In the genomic region with DNA sequence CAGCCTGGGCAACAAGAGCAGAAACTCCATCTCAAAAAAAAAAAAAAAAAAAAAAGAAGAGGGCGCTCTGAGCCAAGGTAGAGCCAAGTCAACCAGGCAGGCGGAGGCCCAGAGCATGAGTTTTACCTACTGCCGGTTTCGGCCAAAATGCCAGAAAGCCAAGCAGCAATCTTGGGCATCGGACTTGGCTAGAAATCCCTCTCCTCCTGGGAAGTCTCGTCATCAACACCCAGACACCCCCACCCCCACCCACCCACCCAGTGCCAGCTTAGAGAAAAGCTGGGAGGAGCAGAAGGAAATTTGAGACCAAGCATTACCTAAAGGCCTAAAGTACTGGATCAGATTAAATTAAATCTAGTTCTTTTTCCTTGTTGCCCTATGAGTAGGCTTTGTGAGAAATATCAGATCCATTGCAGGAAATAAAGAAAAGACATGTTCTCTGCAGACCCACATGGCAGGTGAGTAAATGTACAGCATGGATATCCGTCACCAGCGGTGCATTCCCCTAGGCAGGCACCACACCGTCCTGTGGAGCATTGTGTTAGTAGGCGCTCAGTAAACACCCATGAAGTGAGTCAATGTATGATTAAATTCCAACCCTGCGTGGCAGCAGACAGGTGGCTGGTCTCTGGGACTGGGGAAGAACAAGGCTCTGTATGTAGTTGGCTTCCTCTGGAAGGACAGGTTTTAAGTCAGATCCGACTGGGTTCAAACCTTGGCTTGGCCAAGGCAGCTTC, we compare ENCODE assay signal across 15 cellular contexts. TPM values are rescaled to one million over a fixed set of nuclear protein-coding genes. Genes with fewer than 3 reads are reported as not detected.
DNase-seq lines count a peak whose midpoint lies in the region; ATAC-seq and TF ChIP-seq lines count a peak whose summit lies in the region.
"Had no signal": no experiment of that assay in that cellular context is flagged by ENCODE, and none has a peak within 500 bp of the region (broad histone marks: within the 10 kb centered on the region; RNA-seq: fewer than 3 reads in every experiment).

No MANE protein-coding gene starts in this region.

- H3K36me3 ChIP-seq in PC-3 (ENCODE audit: low read depth, low read length) (no peaks in the 10 kb centered on the region), esophagus (ENCODE audit: control insufficient read depth in 2 of 2, insufficient read depth in 2 of 2, low read length in 1 of 2) (no peaks in the 10 kb centered on the region), stomach (no peaks in the 10 kb centered on the region)

- H3K4me3 ChIP-seq in PC-3 (ENCODE audit: low read length) (no peak overlapping the region), esophagus (ENCODE audit: low read depth in 1 of 2, low read length in 2 of 2) (no peak overlapping the region), stomach (no peak overlapping the region)

- H3K9me3 ChIP-seq in PC-3 (ENCODE audit: low read length) (no peaks in the 10 kb centered on the region), esophagus (ENCODE audit: control insufficient read depth in 2 of 2, insufficient read depth in 1 of 2, low read depth in 1 of 2, low read length in 1 of 2) (peaks cover 0 to 3% of the 10 kb centered on the region in 2 donors), stomach (no peaks in the 10 kb centered on the region)

- H3F3A ChIP-seq in PC-3 (ENCODE audit: low read length, unreplicated experiment), result no peaks in the 10 kb centered on the region

- TF ChIP-seq CTCF in PC-3 (conservative IDR thresholded peaks at IDR 0.05; ENCODE audit: low read depth, low read length) (no peak), stomach (IDR thresholded peaks at IDR 0.05) (no peak)

- H3K4me2 ChIP-seq in PC-3 (ENCODE audit: low read length), result no peak overlapping the region

- H3K27me3 Mint-ChIP-seq in activated naive CD8-positive, alpha-beta T cell treated with anti-CD3 and anti-CD28 coated beads, Interleukin-2, amount 50 U/mL, for 24 hours, result peaks cover 1% of the 10 kb centered on the region

- no peaks in the 10 kb centered on the region for H3K36me3 Mint-ChIP-seq in activated naive CD8-positive, alpha-beta T cell treated with anti-CD3 and anti-CD28 coated beads, Interleukin-2, amount 50 U/mL, for 24 hours (ENCODE audit: low read depth)

- no peaks in the 10 kb centered on the region for H3K9me3 Mint-ChIP-seq in activated naive CD8-positive, alpha-beta T cell treated with anti-CD3 and anti-CD28 coated beads, Interleukin-2, amount 50 U/mL, for 24 hours

- H4K20me1 ChIP-seq in PC-3 (ENCODE audit: low read length), result no peaks in the 10 kb centered on the region

- POLR2A ChIA-PET in PC-3 (lab: Charles Lee; ENCODE audit: unreplicated experiment), result interaction anchor here (0.6 kb wide), 1 partner anchor 76 kb away, joined by 13 read pairs; no protein-coding TSS in a partner anchor

- peak overlapping the region; percentile 60 for H3K27ac ChIP-seq in PC-3 (ENCODE audit: low read length)
- H3K27ac ChIP-seq in esophagus (ENCODE audit: low read depth in 2 of 2, low read length in 1 of 2), result peak overlapping the region; percentile 15 to 55
- peak overlapping the region; percentile 61 to 83 (median 79) for H3K27ac ChIP-seq in stomach
- H3K27ac ChIP-seq: VCaP had no signal

- no peaks in the 10 kb centered on the region for H3K4me1 Mint-ChIP-seq in activated naive CD8-positive, alpha-beta T cell treated with anti-CD3 and anti-CD28 coated beads, Interleukin-2, amount 50 U/mL, for 24 hours

- no peak overlapping the region for H3K4me3 Mint-ChIP-seq in activated naive CD8-positive, alpha-beta T cell treated with anti-CD3 and anti-CD28 coated beads, Interleukin-2, amount 50 U/mL, for 24 hours

- ATAC-seq in PC-3, result peak; percentile 100
- ATAC-seq in activated naive CD8-positive, alpha-beta T cell treated with anti-CD3 and anti-CD28 coated beads, Interleukin-2, amount 50 U/mL, for 24 hours, result no peak
- ATAC-seq: left lobe of liver had no signal

- intact Hi-C loops in PC-3 (cut with micrococcal nuclease), result no loop called here
- intact Hi-C loops in stomach (cut with DNase I; ENCODE audit: low total_unique reads), result no loop called here

- H3K4me1 ChIP-seq in PC-3 (ENCODE audit: insufficient read depth, low read length) (peaks cover 22% of the 10 kb centered on the region), esophagus (ENCODE audit: control insufficient read depth in 2 of 2, insufficient read depth in 2 of 2, low read length in 1 of 2) (peaks cover 2 to 7% of the 10 kb centered on the region in 2 donors), stomach (peaks cover 15 to 30% (median 30%) of the 10 kb centered on the region in 4 donors)

- no peak for TF ChIP-seq EP300 in stomach (IDR thresholded peaks at IDR 0.05)

- no peaks in the 10 kb centered on the region for H3K27me3 ChIP-seq in PC-3 (ENCODE audit: low read length)
- no peaks in the 10 kb centered on the region for H3K27me3 ChIP-seq in esophagus (ENCODE audit: control insufficient read depth in 1 of 2, insufficient read depth in 2 of 2, low read length in 2 of 2)
- H3K27me3 ChIP-seq in stomach, result no peaks in the 10 kb centered on the region

- TF ChIP-seq POLR2A in stomach (IDR thresholded peaks at IDR 0.05), result no peak

- H3K9ac ChIP-seq in PC-3 (ENCODE audit: low read length), result no peak overlapping the region

- CTCF ChIA-PET in PC-3 (lab: Charles Lee), result no interaction called here

- no peaks in the 10 kb centered on the region for H3K79me2 ChIP-seq in PC-3 (ENCODE audit: low read length)

- no peaks in the 10 kb centered on the region for H3K9me2 ChIP-seq in PC-3 (replicated peaks; ENCODE audit: low read length)

- H2AFZ ChIP-seq in PC-3 (ENCODE audit: low read length), result no peak overlapping the region

- 70 to 78% methylated on average over 12 of the region's 12 CpGs for WGBS in esophagus, 2 donors
- WGBS in stomach, 5 donors, result 48 to 68% (median 55%) methylated on average over 11 to 12 of the region's 12 CpGs

- DNase-seq in NCI-H510A treated with DMSO at 0.1 percent for 48 hours (lab: John Stamatoyannopoulos, UW), result peak; percentile 26
- no peak for DNase-seq in NCI-H510A (lab: John Stamatoyannopoulos, UW)
- DNase-seq in PC-3, result peak; percentile 98
- DNase-seq in stomach, result peak; percentile 72
- DNase-seq in activated naive CD8-positive, alpha-beta T cell treated with anti-CD3 and anti-CD28 coated beads, Interleukin-2, amount 50 U/mL, for 24 hours, result no peak
- DNase-seq in activated CD8-positive, alpha-beta memory T cell treated with anti-CD3 and anti-CD28 coated beads for 24 hours, result no peak
- no peak for DNase-seq in NCI-H446 treated with DMSO at 0.1 percent for 48 hours (lab: John Stamatoyannopoulos, UW)
- DNase-seq: amygdala; effector CD8-positive, alpha-beta T cell; GOT3; NCI-H187 treated with DMSO at 0.1 percent for 48 hours; stimulated activated CD4-positive, alpha-beta T cell treated with anti-CD3 and anti-CD28 coated beads, Interleukin-12 subunit alpha, Interleukin-12 subunit beta, amount 100 ng/mL, for 4 hours had no signal

- BruUV-seq in PC-3 (replicated peaks; lab: Mats Ljungman, UMichigan), result no TSS peak

- H3K27ac Mint-ChIP-seq in activated naive CD8-positive, alpha-beta T cell treated with anti-CD3 and anti-CD28 coated beads, Interleukin-2, amount 50 U/mL, for 24 hours, result no peak overlapping the region

RNA-seq across cellular contexts. Expression of gene RIPOR3, which starts 21.0 kb away (rescaled TPM):
- total RNA-seq in PC-3 (2014; rRNA removed), result 0.04 TPM in 1 of 2 replicates, not detected in the other
- polyA plus RNA-seq in esophagus, result 1 to 10 TPM; 2.6 to 5.2 TPM
- total RNA-seq in stomach, result 10 to 100 TPM in 3 of 5 donors, 1 to 10 TPM in 2; 8.1 to 61.1 (median 13.4) TPM
- polyA plus RNA-seq in stomach, result 1 to 10 TPM; 4.4 to 5.9 (median 5.8) TPM

Comparison
In these comparisons a context has a peak if more than half of its experiments do, and no peak if none do; other contexts are left out.
1. DNase-seq: peak in NCI-H510A treated with DMSO at 0.1 percent for 48 hours (single experiment), PC-3 (single experiment) and stomach (single experiment); none in NCI-H510A (single experiment), activated naive CD8-positive, alpha-beta T cell treated with anti-CD3 and anti-CD28 coated beads, Interleukin-2, amount 50 U/mL, for 24 hours (single experiment), activated CD8-positive, alpha-beta memory T cell treated with anti-CD3 and anti-CD28 coated beads for 24 hours (single experiment) and NCI-H446 treated with DMSO at 0.1 percent for 48 hours (single experiment).
2. Peak in every context shown above with its lines, with median percentiles within 50 percentile points of each other: H3K27ac ChIP-seq.